Comparison of ENCODE assay signal across 14 cellular contexts in the genomic region with DNA sequence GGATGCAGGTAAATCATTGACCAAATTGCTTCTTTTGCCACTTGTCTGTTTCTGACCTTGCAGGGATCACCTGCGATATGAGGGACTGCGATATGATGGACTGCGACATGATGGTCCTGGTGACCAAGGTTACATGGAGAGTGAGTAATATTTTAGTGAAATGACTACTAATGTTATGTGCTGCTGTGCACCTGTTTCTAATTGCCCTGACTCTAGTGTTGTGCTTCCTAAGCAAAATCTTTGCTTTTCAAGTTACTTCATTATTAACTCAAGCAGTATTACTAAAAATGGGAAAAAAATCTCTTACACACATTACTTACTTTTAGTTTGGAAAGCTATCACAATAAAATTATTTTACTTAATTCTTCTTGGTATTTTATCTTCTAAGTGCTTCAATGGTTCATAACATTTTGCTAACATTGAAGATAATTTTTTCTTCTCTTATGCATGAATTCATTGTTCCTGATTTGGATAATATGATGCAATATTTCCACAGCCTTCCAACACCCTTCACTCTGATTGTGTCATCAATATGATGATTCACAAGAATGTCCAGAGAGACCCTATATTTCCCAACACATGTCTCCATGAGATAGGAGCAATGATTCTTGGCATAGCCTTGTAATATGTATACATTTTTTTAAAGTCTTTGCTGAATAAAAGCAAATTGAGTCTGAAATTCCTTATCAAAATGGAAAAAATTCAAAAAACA.
DNase-seq lines count a peak whose midpoint lies in the region; ATAC-seq and TF ChIP-seq lines count a peak whose summit lies in the region.
"Had no signal": no experiment of that assay in that cellular context is flagged by ENCODE, and none has a peak within 500 bp of the region (broad histone marks: within the 10 kb centered on the region; RNA-seq: fewer than 3 reads in every experiment).

No MANE protein-coding gene starts in this region.

- no peak for TF ChIP-seq CTCF in NB4 (IDR thresholded peaks at IDR 0.05; ENCODE audit: low read depth, low read length)
- TF ChIP-seq CTCF in cardiac fibroblast (IDR thresholded peaks at IDR 0.05; ENCODE audit: low read depth, low read length), result no peak
- TF ChIP-seq CTCF in hepatocyte (IDR thresholded peaks at IDR 0.05; ENCODE audit: poor library complexity), result no peak

- H3K4me3 ChIP-seq in NB4 (ENCODE audit: low read depth, low read length) (no peak overlapping the region), cardiac fibroblast (replicated peaks in 1 of 2; ENCODE audit: low read depth in 2 of 2, low read length in 2 of 2) (no peak overlapping the region), hepatocyte (no peak overlapping the region)

- H3K9me3 ChIP-seq in hepatocyte (ENCODE audit: low read depth), result no peaks in the 10 kb centered on the region

- no peaks in the 10 kb centered on the region for H3K27me3 ChIP-seq in hepatocyte

- no peaks in the 10 kb centered on the region for H3K36me3 ChIP-seq in hepatocyte (replicated peaks; ENCODE audit: insufficient read depth, low read depth)

- no peaks in the 10 kb centered on the region for H3K4me1 ChIP-seq in hepatocyte (ENCODE audit: insufficient read depth)
- H3K4me1 ChIP-seq: parathyroid adenoma had no signal

- DNase-seq in CD1c-positive myeloid dendritic cell (ENCODE audit: extremely low spot score) (peak; percentile 78), NB4 (ENCODE audit: low read depth) (peak; percentile 51), cardiac fibroblast (ENCODE audit: low read depth in 2 of 2) (peak; percentile 93 to 94), kidney tubule cell (ENCODE audit: low spot score) (peak; percentile 32), Kasumi-1 (lab: John Stamatoyannopoulos, UW) (no peak), NCI-H1417 treated with DMSO at 0.1 percent for 48 hours (lab: John Stamatoyannopoulos, UW) (no peak), hepatocyte (ENCODE audit: low spot score) (no peak)
- DNase-seq: activated CD4-positive, alpha-beta T cell treated with anti-CD3 and anti-CD28 coated beads for 48 hours; GOT3; mesendoderm; NCI-H146; NCI-H69 had no signal

- H3K79me2 ChIP-seq in hepatocyte, result no peaks in the 10 kb centered on the region
- H3K79me2 ChIP-seq: parathyroid adenoma had no signal

- H3K4me2 ChIP-seq in hepatocyte, result no peak overlapping the region

- 93% methylated on average over 3 of the region's 3 CpGs for WGBS in hepatocyte (ENCODE audit: low lambda C conversion rate, missing lambda C conversion rate)

- H3K27ac ChIP-seq in hepatocyte, result no peak overlapping the region
- H3K27ac ChIP-seq: parathyroid adenoma had no signal

- no peaks in the 10 kb centered on the region for H4K20me1 ChIP-seq in hepatocyte (ENCODE audit: insufficient read depth, poor library complexity, severe bottlenecking)

- no peak overlapping the region for H2AFZ ChIP-seq in hepatocyte
- H2AFZ ChIP-seq: parathyroid adenoma had no signal

- ATAC-seq in HG02642 (IDR thresholded peaks at IDR 0.05; ENCODE audit: poor library complexity, unreplicated experiment), result no peak

- TF ChIP-seq POLR2A in NB4 (IDR thresholded peaks at IDR 0.05; ENCODE audit: extremely low read depth, insufficient read length), result no peak

- no peaks in the 10 kb centered on the region for H3K9me2 ChIP-seq in hepatocyte (replicated peaks; ENCODE audit: insufficient read depth)

Comparison
In these comparisons a context has a peak if more than half of its experiments do, and no peak if none do; other contexts are left out.
1. DNase-seq: peak in CD1c-positive myeloid dendritic cell (single experiment), NB4 (single experiment), cardiac fibroblast (2 of 2) and kidney tubule cell (single experiment); none in Kasumi-1 (0 of 2), NCI-H1417 treated with DMSO at 0.1 percent for 48 hours (single experiment) and hepatocyte (single experiment).